Comparison of ENCODE assay signal across 8 cellular contexts in genomic region chr1:186404454-186405051, GRCh38. TPM values are rescaled to one million over a fixed set of nuclear protein-coding genes. Genes with fewer than 3 reads are reported as not detected.
DNase-seq lines count a peak whose midpoint lies in the region; ATAC-seq and TF ChIP-seq lines count a peak whose summit lies in the region.

No MANE protein-coding gene starts in this region.

- H3K4me1 ChIP-seq in smooth muscle cell (ENCODE audit: low read depth), result no peaks in the 10 kb centered on the region

- peaks cover 36% of the 10 kb centered on the region for H3K36me3 ChIP-seq in smooth muscle cell (ENCODE audit: low read depth)

- H3F3A ChIP-seq in smooth muscle cell (ENCODE audit: low read depth), result no peaks in the 10 kb centered on the region

- H3K9me3 ChIP-seq in smooth muscle cell (replicated peaks; ENCODE audit: low read depth), result no peaks in the 10 kb centered on the region

- DNase-seq in Daoy (ENCODE audit: low read depth), result peak; percentile 8
- DNase-seq in NCI-H2029 (lab: John Stamatoyannopoulos, UW), result peak; percentile 20
- DNase-seq in glomerular visceral epithelial cell (ENCODE audit: extremely low spot score), result peak; percentile 16
- no peak for DNase-seq in smooth muscle cell (lab: John Stamatoyannopoulos, UW; ENCODE audit: unreplicated experiment)
- no peak for DNase-seq in activated CD4-positive, CD25-positive, alpha-beta regulatory T cell (lab: John Stamatoyannopoulos, UW)

- H3K9ac ChIP-seq in smooth muscle cell (ENCODE audit: low read depth), result no peak overlapping the region

- H3K4me3 ChIP-seq in smooth muscle cell, result no peak overlapping the region

- TF ChIP-seq CTCF in VCaP (conservative IDR thresholded peaks at IDR 0.05) (peak; percentile 88), smooth muscle cell (IDR thresholded peaks at IDR 0.05; ENCODE audit: borderline replicate concordance, insufficient read depth, poor library complexity, severe bottlenecking) (peak; percentile 56)

- no peak overlapping the region for H3K27ac ChIP-seq in VCaP
- H3K27ac ChIP-seq in smooth muscle cell (ENCODE audit: low read depth), result no peak overlapping the region

- no peaks in the 10 kb centered on the region for H3K27me3 ChIP-seq in smooth muscle cell (ENCODE audit: low read depth)

- H3K79me2 ChIP-seq in smooth muscle cell (ENCODE audit: low read depth), result no peaks in the 10 kb centered on the region

- no peaks in the 10 kb centered on the region for H4K20me1 ChIP-seq in smooth muscle cell (ENCODE audit: low read depth)

- no peak overlapping the region for H2AFZ ChIP-seq in smooth muscle cell (ENCODE audit: low read depth)

- H3K4me2 ChIP-seq in smooth muscle cell, result no peak overlapping the region

- peak; percentile 59 for ATAC-seq in GM21737 (IDR thresholded peaks at IDR 0.05; ENCODE audit: unreplicated experiment)
- ATAC-seq in HG02588 (IDR thresholded peaks at IDR 0.05; ENCODE audit: unreplicated experiment), result no peak

- WGBS in smooth muscle cell (ENCODE audit: low lambda C conversion rate), result 68% methylated on average over 5 of the region's 5 CpGs

RNA-seq across cellular contexts. Expression of gene ODR4, which starts 28.9 kb away (rescaled TPM):
- 17.3 and 95.3 TPM in 2 replicates for total RNA-seq in Daoy (2014; rRNA removed; shearing (Covaris generic))
- total RNA-seq in smooth muscle cell, result 27.4 and 36.9 TPM in 2 replicates
- 17.5 and 19.3 TPM in 2 replicates for polyA plus RNA-seq in smooth muscle cell

RNA-seq across cellular contexts. Expression of gene TPR, which starts 29.5 kb away (rescaled TPM):
- 75.1 and 109 TPM in 2 replicates for total RNA-seq in Daoy (2014; rRNA removed; shearing (Covaris generic))
- 61.8 and 71.2 TPM in 2 replicates for total RNA-seq in smooth muscle cell
- 43.9 and 71.1 TPM in 2 replicates for polyA plus RNA-seq in smooth muscle cell

RNA-seq across cellular contexts. Expression of gene PDC, which starts 56.4 kb away (rescaled TPM):
- total RNA-seq in Daoy (2014; rRNA removed; shearing (Covaris generic)), result not detected in 2 replicates
- not detected in 2 replicates for total RNA-seq in smooth muscle cell
- not detected in 2 replicates for polyA plus RNA-seq in smooth muscle cell

Comparison
In these comparisons a context has a peak if more than half of its experiments do, and no peak if none do; other contexts are left out.
1. DNase-seq: peak in Daoy (single experiment), NCI-H2029 (single experiment) and glomerular visceral epithelial cell (single experiment); none in smooth muscle cell (single experiment) and activated CD4-positive, CD25-positive, alpha-beta regulatory T cell (0 of 4).